Comparison of ENCODE assay signal across 11 cellular contexts in the genomic region with DNA sequence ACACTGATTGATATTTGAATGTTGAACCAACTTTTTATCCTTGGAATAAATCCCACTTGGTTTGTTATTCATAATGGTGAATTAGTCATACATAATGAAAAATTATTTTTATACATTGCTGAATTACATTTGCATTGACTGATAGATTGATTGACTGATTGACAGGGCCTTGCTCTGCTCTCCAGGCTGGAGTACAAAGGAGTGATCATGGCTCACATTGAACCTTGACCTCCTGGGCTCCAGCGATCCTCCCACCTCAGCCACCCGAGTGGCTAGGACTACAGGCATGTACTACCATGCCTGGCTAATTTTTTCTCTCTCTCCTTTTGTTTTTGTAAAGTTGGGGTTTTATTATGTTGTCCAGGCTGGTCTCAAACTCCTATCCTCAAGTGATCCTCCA.
"Had no signal": no experiment of that assay in that cellular context is flagged by ENCODE, and none has a peak within 500 bp of the region (broad histone marks: within the 10 kb centered on the region; RNA-seq: fewer than 3 reads in every experiment).

No MANE protein-coding gene starts in this region.

- DNase-seq: GM23248, GOT3, H7, H9, HCEC 1CT, HFFc6 had no signal

- H3K27ac Mint-ChIP-seq: GM23338, H9, HFFc6 had no signal

- H3K9ac ChIP-seq: GM23248 had no signal

- H3K9me3 Mint-ChIP-seq: HFFc6 had no signal

- H3K9me3 ChIP-seq: HAP-1 had no signal

- H3K36me3 ChIP-seq: HAP-1 had no signal

- FAIRE-seq: H1, H54 had no signal

- H3K4me3 ChIP-seq: GM23248, GM23338, HAP-1 had no signal

- H3K4me2 ChIP-seq: GM23338 had no signal

- H3K27ac ChIP-seq: GM23248 had no signal

- H3K4me1 ChIP-seq: HAP-1 had no signal

- H3K4me3 Mint-ChIP-seq: GM23338, H9, HFFc6 had no signal

- H2AFZ ChIP-seq: GM23248, GM23338 had no signal

- ATAC-seq: GM23338, HCT116 had no signal
